ENCODE assay signal across 9 cellular contexts in the genomic region with DNA sequence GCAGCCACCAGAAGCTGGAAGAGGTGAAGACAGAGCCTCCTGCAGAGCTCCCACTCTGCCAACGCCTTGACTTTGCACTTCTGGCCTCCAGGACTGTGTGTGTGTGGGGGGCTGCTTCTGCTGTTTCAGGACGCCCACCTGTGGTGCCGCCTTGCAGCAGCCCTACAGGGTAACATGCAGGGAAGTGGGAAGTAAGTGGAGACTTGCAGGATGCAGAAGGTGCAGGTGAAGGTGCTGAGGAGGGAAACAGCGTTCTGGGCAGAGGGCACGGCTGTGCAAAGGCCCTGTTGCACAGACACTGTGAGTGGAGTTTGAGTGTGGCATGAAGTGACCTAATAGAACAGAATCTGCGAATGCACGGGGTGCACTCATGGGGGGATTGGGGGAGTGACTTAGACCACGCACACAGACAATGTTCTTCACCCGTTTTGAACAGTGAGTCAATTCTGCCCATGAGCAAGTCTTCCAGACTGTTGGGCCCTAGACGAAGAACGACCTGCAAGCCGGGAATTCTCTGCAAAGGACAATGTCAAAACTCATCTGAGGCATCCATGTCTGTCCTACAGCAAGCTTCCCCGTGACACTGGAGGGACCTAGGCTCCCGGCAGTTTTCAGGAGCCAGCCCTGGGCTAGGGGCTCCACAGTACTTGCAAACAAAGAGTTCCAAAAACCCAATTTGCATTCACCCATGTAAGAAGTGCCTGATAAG. TPM values are rescaled to one million over a fixed set of nuclear protein-coding genes. Genes with fewer than 3 reads are reported as not detected.
DNase-seq lines count a peak whose midpoint lies in the region; ATAC-seq and TF ChIP-seq lines count a peak whose summit lies in the region.
"Had no signal": no experiment of that assay in that cellular context is flagged by ENCODE, and none has a peak within 500 bp of the region (broad histone marks: within the 10 kb centered on the region; RNA-seq: fewer than 3 reads in every experiment).

No MANE protein-coding gene starts in this region.

- H4K8ac ChIP-seq in mesendoderm (ENCODE audit: low read depth, low read length) = no peak overlapping the region

- peak overlapping the region; percentile 48 for H3K4me3 Mint-ChIP-seq in central memory CD8-positive, alpha-beta T cell

- TF ChIP-seq POLR2A in transverse colon (IDR thresholded peaks at IDR 0.05) = no peak

- H3K4me1 Mint-ChIP-seq in central memory CD8-positive, alpha-beta T cell = peaks cover 92% of the 10 kb centered on the region

- no peak overlapping the region for H2AK5ac ChIP-seq in mesendoderm (ENCODE audit: low read length)

- no peaks in the 10 kb centered on the region for H3K9me3 Mint-ChIP-seq in central memory CD8-positive, alpha-beta T cell

- no peak overlapping the region for H3K56ac ChIP-seq in mesendoderm (ENCODE audit: low read length)

- H4K5ac ChIP-seq in mesendoderm (ENCODE audit: low read length) = no peak overlapping the region

- no peak overlapping the region for H3K27ac ChIP-seq in mesendoderm (ENCODE audit: low read depth, low read length)
- H3K27ac ChIP-seq in transverse colon = peak overlapping the region; percentile 83 to 92 (median 89)

- no peak overlapping the region for H2BK120ac ChIP-seq in mesendoderm (ENCODE audit: low read depth, low read length)

- H3K23ac ChIP-seq in mesendoderm (ENCODE audit: low read length) = peak overlapping the region; percentile 53

- no peak overlapping the region for H3K4me2 ChIP-seq in mesendoderm (ENCODE audit: low read length)

- H2BK15ac ChIP-seq in mesendoderm (replicated peaks; ENCODE audit: low read depth) = no peak overlapping the region

- peaks cover 7% of the 10 kb centered on the region for H3K4me1 ChIP-seq in mesendoderm (ENCODE audit: control insufficient read depth, low read depth, low read length)
- peaks cover 19 to 57% (median 36%) of the 10 kb centered on the region in 4 donors for H3K4me1 ChIP-seq in transverse colon

- no peak overlapping the region for H3K18ac ChIP-seq in mesendoderm (ENCODE audit: low read length)

- H3K4ac ChIP-seq in mesendoderm (ENCODE audit: low read depth, low read length) = no peak overlapping the region

- TF ChIP-seq CTCF in transverse colon (IDR thresholded peaks at IDR 0.05) = no peak

- intact Hi-C loops in transverse colon (cut with DNase I; ENCODE audit: low total_unique reads) = loop anchor here (5.0 kb wide), 1 partner anchor 1994 kb away; no protein-coding TSS in a partner anchor

- H3K36me3 ChIP-seq in mesendoderm (ENCODE audit: control insufficient read depth, insufficient read depth, low read length) (no peaks in the 10 kb centered on the region), transverse colon (no peaks in the 10 kb centered on the region)

- TF ChIP-seq EP300 in transverse colon (IDR thresholded peaks at IDR 0.05; ENCODE audit: low read depth) = no peak

- DNase-seq in activated CD8-positive, alpha-beta memory T cell treated with anti-CD3 and anti-CD28 coated beads for 24 hours = peak; percentile 58
- no peak for DNase-seq in activated CD8-positive, alpha-beta memory T cell treated with anti-CD3 and anti-CD28 coated beads, Interleukin-2, amount 50 U/mL, for 4 hours
- no peak for DNase-seq in central memory CD8-positive, alpha-beta T cell (ENCODE audit: low spot score in 2 of 2)
- DNase-seq in mesendoderm (peak; percentile 32), transverse colon (no peak), Kasumi-1 (lab: John Stamatoyannopoulos, UW) (no peak), NCI-H345 (lab: John Stamatoyannopoulos, UW) (no peak)
- DNase-seq: NCI-H1105 treated with DMSO at 0.1 percent for 48 hours had no signal

- H3K36me3 Mint-ChIP-seq in central memory CD8-positive, alpha-beta T cell (ENCODE audit: insufficient read depth) = peaks cover 41% of the 10 kb centered on the region

- H3K9ac ChIP-seq in mesendoderm (ENCODE audit: low read length) = no peak overlapping the region

- H3K79me1 ChIP-seq in mesendoderm (ENCODE audit: low read length) = no peaks in the 10 kb centered on the region

- no peaks in the 10 kb centered on the region for H3K79me2 ChIP-seq in mesendoderm (ENCODE audit: control insufficient read depth, insufficient read depth, low read length)

- H3K4me3 ChIP-seq in mesendoderm (ENCODE audit: low read length) (no peak overlapping the region), transverse colon (no peak overlapping the region)

- H3K27me3 Mint-ChIP-seq in central memory CD8-positive, alpha-beta T cell = no peaks in the 10 kb centered on the region

- no CpG with 5 or more reads among the region's 14 CpGs for WGBS in mesendoderm (ENCODE audit: extremely low coverage, insufficient coverage, low lambda C conversion rate)
- 84 to 100% methylated on average over 4 to 14 of the region's 14 CpGs for WGBS in transverse colon (ENCODE audit: low coverage in 1 of 2), 2 donors

- H3K27ac Mint-ChIP-seq in central memory CD8-positive, alpha-beta T cell (ENCODE audit: low read depth) = peak overlapping the region; percentile 71

- H3K9me3 ChIP-seq in transverse colon = no peaks in the 10 kb centered on the region

- no peaks in the 10 kb centered on the region for H3K27me3 ChIP-seq in mesendoderm (ENCODE audit: insufficient read depth, low read length, poor library complexity)
- no peaks in the 10 kb centered on the region for H3K27me3 ChIP-seq in transverse colon

- in situ Hi-C loops in transverse colon (cut with MboI; ENCODE audit: low pct_ligation_motif_present in 1 of 4, low pct_unique_long_range_greater_than_20kb in 1 of 4, low sequenced_read_pairs in 3 of 4) = no loop called here

- peak overlapping the region; percentile 3 for H2BK5ac ChIP-seq in mesendoderm (ENCODE audit: low read length)

- ATAC-seq in central memory CD8-positive, alpha-beta T cell (replicated peaks; ENCODE audit: extremely low read depth, poor library complexity, severe bottlenecking) = no peak
- ATAC-seq in HG03095 (IDR thresholded peaks at IDR 0.05; ENCODE audit: unreplicated experiment) = no peak

RNA-seq across cellular contexts. Expression of a gene that starts 19.1 kb away (rescaled TPM):
- 5.9 TPM for polyA plus RNA-seq in mesendoderm (2013, experiment 1 of 2)
- polyA plus RNA-seq in mesendoderm (2013, experiment 2 of 2) = 6.3 TPM
- total RNA-seq in transverse colon = 10 to 100 TPM; 12.7 to 53.4 (median 41.0) TPM

Comparison
In these comparisons a context has a peak if more than half of its experiments do, and no peak if none do; other contexts are left out.
1. DNase-seq: peak in activated CD8-positive, alpha-beta memory T cell treated with anti-CD3 and anti-CD28 coated beads for 24 hours (single experiment) and mesendoderm (single experiment); none in activated CD8-positive, alpha-beta memory T cell treated with anti-CD3 and anti-CD28 coated beads, Interleukin-2, amount 50 U/mL, for 4 hours (single experiment), central memory CD8-positive, alpha-beta T cell (0 of 2), transverse colon (single experiment), Kasumi-1 (0 of 2) and NCI-H345 (single experiment).